Comparison of ENCODE assay signal across 32 cellular contexts in the genomic region with DNA sequence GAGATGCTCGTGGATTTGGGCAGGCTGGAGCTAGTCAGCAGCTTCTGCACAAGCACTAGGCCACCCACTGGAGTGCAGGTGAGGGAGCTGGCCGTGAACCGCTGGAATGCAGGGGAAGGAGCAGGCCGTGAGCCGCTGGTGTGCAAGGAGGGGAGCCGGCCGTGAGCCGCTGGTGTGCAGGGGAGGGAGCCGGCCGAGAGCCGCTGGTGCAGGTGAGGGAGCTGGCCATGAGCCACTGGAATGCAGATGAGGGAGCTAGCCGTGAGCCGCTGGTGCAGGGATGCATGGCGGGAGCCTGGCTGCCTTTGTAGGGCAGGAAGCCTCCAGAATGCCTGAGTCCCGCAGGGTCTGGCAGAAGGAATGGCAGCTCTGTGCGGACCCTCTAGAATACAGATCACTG.
"Had no signal": no experiment of that assay in that cellular context is flagged by ENCODE, and none has a peak within 500 bp of the region (broad histone marks: within the 10 kb centered on the region; RNA-seq: fewer than 3 reads in every experiment).

No MANE protein-coding gene starts in this region.

- H3K27me3 Mint-ChIP-seq: naive B cell; stimulated activated naive B cell treated with anti-CD40 and anti-IgM and Interleukin-4, amounts not matched to agents 10 μg/mL and 1 μg/mL and 100 μg/mL, for 72 hours had no signal

- H3K9me3 ChIP-seq: prostate gland, testis, thyroid gland had no signal

- H3K27me3 ChIP-seq: left lung, neural progenitor cell, neutrophil, ovary, stomach, testis, thyroid gland, transverse colon, upper lobe of left lung had no signal

- H3K4me1 ChIP-seq: left lung, lower lobe of right lung, neural progenitor cell, prostate gland, stomach, testis, thyroid gland, transverse colon, upper lobe of left lung had no signal

- H3K4me3 ChIP-seq: left lung, lower lobe of right lung, neural progenitor cell, ovary, prostate gland, skin epidermis, stomach, testis, thyroid gland, transverse colon, upper lobe of left lung had no signal

- H3K4me1 Mint-ChIP-seq: immature natural killer cell; mesothelial cell of epicardium; natural killer cell; nephron progenitor cell; neural progenitor cell; stimulated activated naive B cell treated with anti-CD40 and anti-IgM and Interleukin-4, amounts not matched to agents 10 μg/mL and 1 μg/mL and 100 μg/mL, for 72 hours had no signal

- H3K27ac ChIP-seq: left lung, lower lobe of right lung, neural progenitor cell, neutrophil, ovary, prostate gland, skin epidermis, stomach, testis, thyroid gland, transverse colon, upper lobe of left lung had no signal

- DNase-seq: hypothalamus; immature natural killer cell; kidney; left colon; lower lobe of right lung; mammary epithelial cell; mesenchymal stem cell; naive B cell; natural killer cell; nephron progenitor cell; occipital lobe; ovary; retina; stimulated activated CD4-positive, alpha-beta T cell treated with anti-CD3 and anti-CD28 coated beads, Interleukin-12 subunit alpha, Interleukin-12 subunit beta, amount 100 ng/mL, for 4 hours; stimulated activated CD4-positive, alpha-beta T cell treated with anti-CD3 and anti-CD28 coated beads, Interleukin-15, amount 100 ng/mL, for 24 hours; stimulated activated CD4-positive, alpha-beta T cell treated with anti-CD3 and anti-CD28 coated beads, Interleukin-2, amount 100 ng/mL, for 24 hours; stimulated activated CD4-positive, alpha-beta T cell treated with anti-CD3 and anti-CD28 coated beads, Interleukin-4, amount 100 ng/mL, for 1 hour; stimulated activated naive B cell treated with anti-CD40 and anti-IgM and Interleukin-4, amounts not matched to agents 10 μg/mL and 1 μg/mL and 100 μg/mL, for 72 hours; stimulated activated naive CD8-positive, alpha-beta T cell treated with anti-CD3 and anti-CD28 coated beads, Interleukin-15, Interleukin-2, amounts not matched to agents 100 U/mL and 50 U/mL, for 24 hours; stomach; testis; thyroid gland; transverse colon had no signal

- H3K27ac Mint-ChIP-seq: immature natural killer cell; mesothelial cell of epicardium; naive B cell; natural killer cell; nephron progenitor cell; neural progenitor cell; stimulated activated naive B cell treated with anti-CD40 and anti-IgM and Interleukin-4, amounts not matched to agents 10 μg/mL and 1 μg/mL and 100 μg/mL, for 72 hours had no signal

- ATAC-seq: left colon; left lung; lower lobe of right lung; natural killer cell; right cardiac atrium; sciatic nerve; stimulated activated naive B cell treated with anti-CD40 and anti-IgM and Interleukin-4, amounts not matched to agents 10 μg/mL and 1 μg/mL and 100 μg/mL, for 72 hours; stimulated activated naive CD8-positive, alpha-beta T cell treated with anti-CD3 and anti-CD28 coated beads, Interleukin-15, Interleukin-2, amounts not matched to agents 100 U/mL and 50 U/mL, for 24 hours had no signal

- H3K36me3 Mint-ChIP-seq: stimulated activated naive B cell treated with anti-CD40 and anti-IgM and Interleukin-4, amounts not matched to agents 10 μg/mL and 1 μg/mL and 100 μg/mL, for 72 hours had no signal

- H3K36me3 ChIP-seq: left lung, lower lobe of right lung, neutrophil, ovary, prostate gland, stomach, thyroid gland, transverse colon, upper lobe of left lung had no signal

- H3K4me3 Mint-ChIP-seq: immature natural killer cell; mesothelial cell of epicardium; naive B cell; natural killer cell; nephron progenitor cell; neural progenitor cell; stimulated activated naive B cell treated with anti-CD40 and anti-IgM and Interleukin-4, amounts not matched to agents 10 μg/mL and 1 μg/mL and 100 μg/mL, for 72 hours had no signal
